Comparison of ENCODE assay signal across 1 cellular context in the genomic region with DNA sequence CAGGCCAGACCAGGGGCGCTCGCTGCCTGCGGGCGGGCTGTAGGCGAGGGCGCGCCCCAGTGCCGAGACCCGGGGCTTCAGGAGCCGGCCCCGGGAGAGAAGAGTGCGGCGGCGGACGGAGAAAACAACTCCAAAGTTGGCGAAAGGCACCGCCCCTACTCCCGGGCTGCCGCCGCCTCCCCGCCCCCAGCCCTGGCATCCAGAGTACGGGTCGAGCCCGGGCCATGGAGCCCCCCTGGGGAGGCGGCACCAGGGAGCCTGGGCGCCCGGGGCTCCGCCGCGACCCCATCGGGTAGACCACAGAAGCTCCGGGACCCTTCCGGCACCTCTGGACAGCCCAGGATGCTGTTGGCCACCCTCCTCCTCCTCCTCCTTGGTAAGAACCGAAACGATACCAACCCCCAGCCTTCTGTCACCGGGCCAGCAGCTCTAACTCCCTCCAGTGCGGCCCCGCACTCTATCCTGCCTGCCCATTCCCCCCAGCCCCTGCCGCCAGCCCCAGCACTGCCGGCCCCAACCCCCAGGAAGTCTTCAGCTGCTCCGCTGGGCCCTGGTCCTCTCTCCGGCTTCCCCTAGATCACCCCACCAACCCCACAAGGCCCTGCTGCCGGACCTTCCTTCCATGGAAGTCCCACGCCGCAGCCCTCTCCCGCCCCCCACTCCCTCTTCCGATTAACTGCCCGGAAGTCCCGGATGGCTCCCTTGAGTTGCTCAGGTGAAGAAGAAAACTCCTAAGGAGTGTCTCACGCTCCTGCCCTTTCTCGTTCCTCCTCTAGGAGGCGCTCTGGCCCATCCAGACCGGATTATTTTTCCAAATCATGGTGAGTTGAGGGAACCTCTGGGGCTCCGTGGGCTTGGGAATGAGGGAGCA.
TF ChIP-seq lines count a peak whose summit lies in the region.

No MANE protein-coding gene starts in this region.

TF ChIP-seq in GM12878, 131 proteins besides CTCF, POLR2A, EP300 and RAD21 (continues in another document):
- TF ChIP-seq TAF1 (IDR thresholded peaks at IDR 0.05; ENCODE audit: borderline replicate concordance, low read depth, low read length) (no peak), YY1 (IDR thresholded peaks at IDR 0.05; ENCODE audit: low read depth, low read length) (peak; percentile 65; the same call in 1 of the 2 replicates), NR2F1 (conservative IDR thresholded peaks at IDR 0.05) (no peak; the same call in none of the 2 replicates), STAT1 (conservative IDR thresholded peaks at IDR 0.05) (no peak), GATAD2B (conservative IDR thresholded peaks at IDR 0.05; ENCODE audit: low read depth) (peak; percentile 68; the same call in 1 of the 2 replicates), IKZF1 (conservative IDR thresholded peaks at IDR 0.05) (peak; percentile 84), SPI1 (IDR thresholded peaks at IDR 0.05; ENCODE audit: borderline replicate concordance, insufficient read depth, low read depth, low read length) (no peak), MTA2 (IDR thresholded peaks at IDR 0.05; ENCODE audit: low read depth) (no peak), ZNF207 (IDR thresholded peaks at IDR 0.05; ENCODE audit: borderline replicate concordance) (peak; percentile 86), MYC (IDR thresholded peaks at IDR 0.05; ENCODE audit: insufficient read depth, insufficient read length, insufficient replicate concordance, low read length, severe bottlenecking) (no peak), SIX5 (IDR thresholded peaks at IDR 0.05; ENCODE audit: low read depth, low read length, severe bottlenecking) (no peak), PAX8 (IDR thresholded peaks at IDR 0.05) (no peak), SREBF1 (IDR thresholded peaks at IDR 0.05; ENCODE audit: low read length) (no peak), FOXK2 (IDR thresholded peaks at IDR 0.05) (no peak), WRNIP1 (IDR thresholded peaks at IDR 0.05; ENCODE audit: borderline replicate concordance, low read depth, low read length) (no peak), NFXL1 (IDR thresholded peaks at IDR 0.05; ENCODE audit: borderline replicate concordance) (no peak), CHD2 (IDR thresholded peaks at IDR 0.05; ENCODE audit: borderline replicate concordance, low read depth, low read length) (no peak), NRF1 (conservative IDR thresholded peaks at IDR 0.05; ENCODE audit: low read depth, low read length) (no peak), ETV6 (conservative IDR thresholded peaks at IDR 0.05 in 1 of 2, IDR thresholded peaks at IDR 0.05 in 1 of 2; ENCODE audit: borderline replicate concordance in 1 of 2, low read depth in 1 of 2) (no peak), RAD51 (IDR thresholded peaks at IDR 0.05) (no peak), KDM1A (IDR thresholded peaks at IDR 0.05; ENCODE audit: borderline replicate concordance) (no peak), POLR2AphosphoS2 (IDR thresholded peaks at IDR 0.05; ENCODE audit: low read depth, low read length) (no peak), BRCA1 (IDR thresholded peaks at IDR 0.05; ENCODE audit: low read depth, low read length) (no peak), HDAC2 (IDR thresholded peaks at IDR 0.05) (no peak), MEF2A (IDR thresholded peaks at IDR 0.05; ENCODE audit: insufficient read depth, low read depth, low read length) (no peak), CHD1 (IDR thresholded peaks at IDR 0.05; ENCODE audit: low read depth, low read length) (no peak), ESRRA (IDR thresholded peaks at IDR 0.05; ENCODE audit: low read length) (no peak), DPF2 (IDR thresholded peaks at IDR 0.05) (peak; percentile 75), BACH1 (IDR thresholded peaks at IDR 0.05; ENCODE audit: borderline replicate concordance) (no peak), TARDBP (IDR thresholded peaks at IDR 0.05; ENCODE audit: borderline replicate concordance) (no peak), HDAC6 (IDR thresholded peaks at IDR 0.05; ENCODE audit: unreplicated experiment) (no peak), PML (IDR thresholded peaks at IDR 0.05; ENCODE audit: low read length) (no peak), SMARCA5 (IDR thresholded peaks at IDR 0.05) (peak; percentile 95)
- TF ChIP-seq, protein P1, sequence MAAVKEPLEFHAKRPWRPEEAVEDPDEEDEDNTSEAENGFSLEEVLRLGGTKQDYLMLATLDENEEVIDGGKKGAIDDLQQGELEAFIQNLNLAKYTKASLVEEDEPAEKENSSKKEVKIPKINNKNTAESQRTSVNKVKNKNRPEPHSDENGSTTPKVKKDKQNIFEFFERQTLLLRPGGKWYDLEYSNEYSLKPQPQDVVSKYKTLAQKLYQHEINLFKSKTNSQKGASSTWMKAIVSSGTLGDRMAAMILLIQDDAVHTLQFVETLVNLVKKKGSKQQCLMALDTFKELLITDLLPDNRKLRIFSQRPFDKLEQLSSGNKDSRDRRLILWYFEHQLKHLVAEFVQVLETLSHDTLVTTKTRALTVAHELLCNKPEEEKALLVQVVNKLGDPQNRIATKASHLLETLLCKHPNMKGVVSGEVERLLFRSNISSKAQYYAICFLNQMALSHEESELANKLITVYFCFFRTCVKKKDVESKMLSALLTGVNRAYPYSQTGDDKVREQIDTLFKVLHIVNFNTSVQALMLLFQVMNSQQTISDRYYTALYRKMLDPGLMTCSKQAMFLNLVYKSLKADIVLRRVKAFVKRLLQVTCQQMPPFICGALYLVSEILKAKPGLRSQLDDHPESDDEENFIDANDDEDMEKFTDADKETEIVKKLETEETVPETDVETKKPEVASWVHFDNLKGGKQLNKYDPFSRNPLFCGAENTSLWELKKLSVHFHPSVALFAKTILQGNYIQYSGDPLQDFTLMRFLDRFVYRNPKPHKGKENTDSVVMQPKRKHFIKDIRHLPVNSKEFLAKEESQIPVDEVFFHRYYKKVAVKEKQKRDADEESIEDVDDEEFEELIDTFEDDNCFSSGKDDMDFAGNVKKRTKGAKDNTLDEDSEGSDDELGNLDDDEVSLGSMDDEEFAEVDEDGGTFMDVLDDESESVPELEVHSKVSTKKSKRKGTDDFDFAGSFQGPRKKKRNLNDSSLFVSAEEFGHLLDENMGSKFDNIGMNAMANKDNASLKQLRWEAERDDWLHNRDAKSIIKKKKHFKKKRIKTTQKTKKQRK (IDR thresholded peaks at IDR 0.05; ENCODE audit: low read depth, low read length): no peak
- TF ChIP-seq, protein P2, sequence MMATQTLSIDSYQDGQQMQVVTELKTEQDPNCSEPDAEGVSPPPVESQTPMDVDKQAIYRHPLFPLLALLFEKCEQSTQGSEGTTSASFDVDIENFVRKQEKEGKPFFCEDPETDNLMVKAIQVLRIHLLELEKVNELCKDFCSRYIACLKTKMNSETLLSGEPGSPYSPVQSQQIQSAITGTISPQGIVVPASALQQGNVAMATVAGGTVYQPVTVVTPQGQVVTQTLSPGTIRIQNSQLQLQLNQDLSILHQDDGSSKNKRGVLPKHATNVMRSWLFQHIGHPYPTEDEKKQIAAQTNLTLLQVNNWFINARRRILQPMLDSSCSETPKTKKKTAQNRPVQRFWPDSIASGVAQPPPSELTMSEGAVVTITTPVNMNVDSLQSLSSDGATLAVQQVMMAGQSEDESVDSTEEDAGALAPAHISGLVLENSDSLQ (IDR thresholded peaks at IDR 0.05): no peak
- TF ChIP-seq, protein P3, sequence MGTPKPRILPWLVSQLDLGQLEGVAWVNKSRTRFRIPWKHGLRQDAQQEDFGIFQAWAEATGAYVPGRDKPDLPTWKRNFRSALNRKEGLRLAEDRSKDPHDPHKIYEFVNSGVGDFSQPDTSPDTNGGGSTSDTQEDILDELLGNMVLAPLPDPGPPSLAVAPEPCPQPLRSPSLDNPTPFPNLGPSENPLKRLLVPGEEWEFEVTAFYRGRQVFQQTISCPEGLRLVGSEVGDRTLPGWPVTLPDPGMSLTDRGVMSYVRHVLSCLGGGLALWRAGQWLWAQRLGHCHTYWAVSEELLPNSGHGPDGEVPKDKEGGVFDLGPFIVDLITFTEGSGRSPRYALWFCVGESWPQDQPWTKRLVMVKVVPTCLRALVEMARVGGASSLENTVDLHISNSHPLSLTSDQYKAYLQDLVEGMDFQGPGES (IDR thresholded peaks at IDR 0.05): no peak
- TF ChIP-seq, protein P4, sequence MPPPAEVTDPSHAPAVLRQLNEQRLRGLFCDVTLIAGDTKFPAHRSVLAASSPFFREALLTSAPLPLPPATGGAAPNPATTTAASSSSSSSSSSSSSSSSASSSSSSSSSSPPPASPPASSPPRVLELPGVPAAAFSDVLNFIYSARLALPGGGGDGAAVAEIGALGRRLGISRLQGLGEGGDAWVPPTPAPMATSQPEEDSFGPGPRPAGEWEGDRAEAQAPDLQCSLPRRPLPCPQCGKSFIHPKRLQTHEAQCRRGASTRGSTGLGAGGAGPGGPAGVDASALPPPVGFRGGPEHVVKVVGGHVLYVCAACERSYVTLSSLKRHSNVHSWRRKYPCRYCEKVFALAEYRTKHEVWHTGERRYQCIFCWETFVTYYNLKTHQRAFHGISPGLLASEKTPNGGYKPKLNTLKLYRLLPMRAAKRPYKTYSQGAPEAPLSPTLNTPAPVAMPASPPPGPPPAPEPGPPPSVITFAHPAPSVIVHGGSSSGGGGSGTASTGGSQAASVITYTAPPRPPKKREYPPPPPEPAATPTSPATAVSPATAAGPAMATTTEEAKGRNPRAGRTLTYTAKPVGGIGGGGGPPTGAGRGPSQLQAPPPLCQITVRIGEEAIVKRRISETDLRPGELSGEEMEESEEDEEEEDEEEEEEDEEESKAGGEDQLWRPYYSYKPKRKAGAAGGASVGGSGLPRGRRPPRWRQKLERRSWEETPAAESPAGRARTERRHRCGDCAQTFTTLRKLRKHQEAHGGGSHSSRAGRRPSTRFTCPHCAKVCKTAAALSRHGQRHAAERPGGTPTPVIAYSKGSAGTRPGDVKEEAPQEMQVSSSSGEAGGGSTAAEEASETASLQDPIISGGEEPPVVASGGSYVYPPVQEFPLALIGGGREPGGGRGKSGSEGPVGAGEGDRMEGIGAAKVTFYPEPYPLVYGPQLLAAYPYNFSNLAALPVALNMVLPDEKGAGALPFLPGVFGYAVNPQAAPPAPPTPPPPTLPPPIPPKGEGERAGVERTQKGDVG (CRISPR knock-in tag; IDR thresholded peaks at IDR 0.05): no peak
- TF ChIP-seq, protein P5, sequence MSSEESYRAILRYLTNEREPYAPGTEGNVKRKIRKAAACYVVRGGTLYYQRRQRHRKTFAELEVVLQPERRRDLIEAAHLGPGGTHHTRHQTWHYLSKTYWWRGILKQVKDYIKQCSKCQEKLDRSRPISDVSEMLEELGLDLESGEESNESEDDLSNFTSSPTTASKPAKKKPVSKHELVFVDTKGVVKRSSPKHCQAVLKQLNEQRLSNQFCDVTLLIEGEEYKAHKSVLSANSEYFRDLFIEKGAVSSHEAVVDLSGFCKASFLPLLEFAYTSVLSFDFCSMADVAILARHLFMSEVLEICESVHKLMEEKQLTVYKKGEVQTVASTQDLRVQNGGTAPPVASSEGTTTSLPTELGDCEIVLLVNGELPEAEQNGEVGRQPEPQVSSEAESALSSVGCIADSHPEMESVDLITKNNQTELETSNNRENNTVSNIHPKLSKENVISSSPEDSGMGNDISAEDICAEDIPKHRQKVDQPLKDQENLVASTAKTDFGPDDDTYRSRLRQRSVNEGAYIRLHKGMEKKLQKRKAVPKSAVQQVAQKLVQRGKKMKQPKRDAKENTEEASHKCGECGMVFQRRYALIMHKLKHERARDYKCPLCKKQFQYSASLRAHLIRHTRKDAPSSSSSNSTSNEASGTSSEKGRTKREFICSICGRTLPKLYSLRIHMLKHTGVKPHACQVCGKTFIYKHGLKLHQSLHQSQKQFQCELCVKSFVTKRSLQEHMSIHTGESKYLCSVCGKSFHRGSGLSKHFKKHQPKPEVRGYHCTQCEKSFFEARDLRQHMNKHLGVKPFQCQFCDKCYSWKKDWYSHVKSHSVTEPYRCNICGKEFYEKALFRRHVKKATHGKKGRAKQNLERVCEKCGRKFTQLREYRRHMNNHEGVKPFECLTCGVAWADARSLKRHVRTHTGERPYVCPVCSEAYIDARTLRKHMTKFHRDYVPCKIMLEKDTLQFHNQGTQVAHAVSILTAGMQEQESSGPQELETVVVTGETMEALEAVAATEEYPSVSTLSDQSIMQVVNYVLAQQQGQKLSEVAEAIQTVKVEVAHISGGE (CRISPR knock-in tag; IDR thresholded peaks at IDR 0.05): no peak
- TF ChIP-seq, protein P6, sequence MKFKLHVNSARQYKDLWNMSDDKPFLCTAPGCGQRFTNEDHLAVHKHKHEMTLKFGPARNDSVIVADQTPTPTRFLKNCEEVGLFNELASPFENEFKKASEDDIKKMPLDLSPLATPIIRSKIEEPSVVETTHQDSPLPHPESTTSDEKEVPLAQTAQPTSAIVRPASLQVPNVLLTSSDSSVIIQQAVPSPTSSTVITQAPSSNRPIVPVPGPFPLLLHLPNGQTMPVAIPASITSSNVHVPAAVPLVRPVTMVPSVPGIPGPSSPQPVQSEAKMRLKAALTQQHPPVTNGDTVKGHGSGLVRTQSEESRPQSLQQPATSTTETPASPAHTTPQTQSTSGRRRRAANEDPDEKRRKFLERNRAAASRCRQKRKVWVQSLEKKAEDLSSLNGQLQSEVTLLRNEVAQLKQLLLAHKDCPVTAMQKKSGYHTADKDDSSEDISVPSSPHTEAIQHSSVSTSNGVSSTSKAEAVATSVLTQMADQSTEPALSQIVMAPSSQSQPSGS (IDR thresholded peaks at IDR 0.05; ENCODE audit: low read length): no peak
- TF ChIP-seq, protein P7, sequence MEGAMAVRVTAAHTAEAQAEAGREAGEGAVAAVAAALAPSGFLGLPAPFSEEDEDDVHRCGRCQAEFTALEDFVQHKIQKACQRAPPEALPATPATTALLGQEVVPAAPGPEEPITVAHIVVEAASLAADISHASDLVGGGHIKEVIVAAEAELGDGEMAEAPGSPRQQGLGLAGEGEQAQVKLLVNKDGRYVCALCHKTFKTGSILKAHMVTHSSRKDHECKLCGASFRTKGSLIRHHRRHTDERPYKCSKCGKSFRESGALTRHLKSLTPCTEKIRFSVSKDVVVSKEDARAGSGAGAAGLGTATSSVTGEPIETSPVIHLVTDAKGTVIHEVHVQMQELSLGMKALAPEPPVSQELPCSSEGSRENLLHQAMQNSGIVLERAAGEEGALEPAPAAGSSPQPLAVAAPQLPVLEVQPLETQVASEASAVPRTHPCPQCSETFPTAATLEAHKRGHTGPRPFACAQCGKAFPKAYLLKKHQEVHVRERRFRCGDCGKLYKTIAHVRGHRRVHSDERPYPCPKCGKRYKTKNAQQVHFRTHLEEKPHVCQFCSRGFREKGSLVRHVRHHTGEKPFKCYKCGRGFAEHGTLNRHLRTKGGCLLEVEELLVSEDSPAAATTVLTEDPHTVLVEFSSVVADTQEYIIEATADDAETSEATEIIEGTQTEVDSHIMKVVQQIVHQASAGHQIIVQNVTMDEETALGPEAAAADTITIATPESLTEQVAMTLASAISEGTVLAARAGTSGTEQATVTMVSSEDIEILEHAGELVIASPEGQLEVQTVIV (IDR thresholded peaks at IDR 0.05; ENCODE audit: borderline replicate concordance, partially characterized antibody): no peak
- TF ChIP-seq, protein P8, sequence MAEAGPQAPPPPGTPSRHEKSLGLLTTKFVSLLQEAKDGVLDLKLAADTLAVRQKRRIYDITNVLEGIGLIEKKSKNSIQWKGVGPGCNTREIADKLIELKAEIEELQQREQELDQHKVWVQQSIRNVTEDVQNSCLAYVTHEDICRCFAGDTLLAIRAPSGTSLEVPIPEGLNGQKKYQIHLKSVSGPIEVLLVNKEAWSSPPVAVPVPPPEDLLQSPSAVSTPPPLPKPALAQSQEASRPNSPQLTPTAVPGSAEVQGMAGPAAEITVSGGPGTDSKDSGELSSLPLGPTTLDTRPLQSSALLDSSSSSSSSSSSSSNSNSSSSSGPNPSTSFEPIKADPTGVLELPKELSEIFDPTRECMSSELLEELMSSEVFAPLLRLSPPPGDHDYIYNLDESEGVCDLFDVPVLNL (IDR thresholded peaks at IDR 0.05; ENCODE audit: low read depth, low read length): no peak
